13 cellular contexts compared by ENCODE assay signal in genomic region chr11:61626580-61627380, GRCh38. TPM values are rescaled to one million over a fixed set of nuclear protein-coding genes. Genes with fewer than 3 reads are reported as not detected.
DNase-seq lines count a peak whose midpoint lies in the region; ATAC-seq and TF ChIP-seq lines count a peak whose summit lies in the region.
"Had no signal": no experiment of that assay in that cellular context is flagged by ENCODE, and none has a peak within 500 bp of the region (broad histone marks: within the 10 kb centered on the region; RNA-seq: fewer than 3 reads in every experiment).

No MANE protein-coding gene starts in this region.

- no peaks in the 10 kb centered on the region for H3K36me3 ChIP-seq in mucosa of descending colon (ENCODE audit: low read depth)
- H3K36me3 ChIP-seq: BLaER1 treated with 17β-estradiol and CSF1 and Interleukin-3, amounts not matched to agents 10 nM and 100 nM; MG63 had no signal

- peaks cover 7% of the 10 kb centered on the region for H3K4me1 ChIP-seq in mucosa of descending colon (ENCODE audit: low read depth)

- intact Hi-C loops in mucosa of descending colon (cut with DNase I, micrococcal nuclease) = loop anchor here in 1 of 2 donors (5.0 kb wide), 1 partner anchor 44 kb away; the partner anchor contains the start of gene SYT7

- no peak overlapping the region for H3K4me3 ChIP-seq in mucosa of descending colon
- H3K4me3 ChIP-seq: BLaER1 treated with 17β-estradiol and CSF1 and Interleukin-3, amounts not matched to agents 10 nM and 100 nM; MG63; SK-N-MC had no signal

- ATAC-seq in esophagus mucosa = peak; percentile 89
- ATAC-seq in mucosa of descending colon = peak; percentile 93
- ATAC-seq in HG02623 (IDR thresholded peaks at IDR 0.05; ENCODE audit: unreplicated experiment) = no peak

- DNase-seq in DMS153 (lab: John Stamatoyannopoulos, UW) (peak; percentile 91), NCI-H526 treated with DMSO at 0.1 percent for 48 hours (lab: John Stamatoyannopoulos, UW) (peak; percentile 85), mucosa of descending colon (peak; percentile 83), GDM1 (lab: John Stamatoyannopoulos, UW) (no peak), GM20000 (ENCODE audit: low spot score) (no peak)
- DNase-seq in activated CD4-positive, alpha-beta T cell treated with anti-CD3 and anti-CD28 coated beads, Interleukin-2, amount 50 U/mL, for 1 hour = no peak
- DNase-seq: activated T-cell treated with anti-CD3 and anti-CD28 coated beads for 4 hours, MG63, naive B cell had no signal

- H3K9me3 ChIP-seq in mucosa of descending colon = no peaks in the 10 kb centered on the region
- H3K9me3 ChIP-seq: BLaER1 treated with 17β-estradiol and CSF1 and Interleukin-3, amounts not matched to agents 10 nM and 100 nM; MG63 had no signal

- TF ChIP-seq CTCF in mucosa of descending colon (IDR thresholded peaks at IDR 0.05) (no peak), GM20000 (IDR thresholded peaks at IDR 0.05; ENCODE audit: extremely low read depth, missing control alignments) (no peak)

RNA-seq across cellular contexts. Expression of gene SYT7, which starts 45.9 kb away (rescaled TPM):
- total RNA-seq in esophagus mucosa (3.6 TPM), mucosa of descending colon (10 to 100 TPM in 2 of 3 donors, 1 to 10 TPM in 1; 8.2 to 19.7 (median 19.0) TPM)

RNA-seq across cellular contexts. Expression of gene DAGLA, which starts 53.4 kb away (rescaled TPM):
- total RNA-seq in esophagus mucosa (2.3 TPM), mucosa of descending colon (10 to 100 TPM in 2 of 3 donors, 1 to 10 TPM in 1; 7.2 to 12.0 (median 11.9) TPM)

Comparison
In these comparisons a context has a peak if more than half of its experiments do, and no peak if none do; other contexts are left out.
1. DNase-seq: peak in DMS153 (single experiment), NCI-H526 treated with DMSO at 0.1 percent for 48 hours (single experiment) and mucosa of descending colon (3 of 3); none in GDM1 (single experiment), activated CD4-positive, alpha-beta T cell treated with anti-CD3 and anti-CD28 coated beads, Interleukin-2, amount 50 U/mL, for 1 hour (single experiment) and GM20000 (single experiment).